35 cellular contexts compared by ENCODE assay signal in the genomic region with DNA sequence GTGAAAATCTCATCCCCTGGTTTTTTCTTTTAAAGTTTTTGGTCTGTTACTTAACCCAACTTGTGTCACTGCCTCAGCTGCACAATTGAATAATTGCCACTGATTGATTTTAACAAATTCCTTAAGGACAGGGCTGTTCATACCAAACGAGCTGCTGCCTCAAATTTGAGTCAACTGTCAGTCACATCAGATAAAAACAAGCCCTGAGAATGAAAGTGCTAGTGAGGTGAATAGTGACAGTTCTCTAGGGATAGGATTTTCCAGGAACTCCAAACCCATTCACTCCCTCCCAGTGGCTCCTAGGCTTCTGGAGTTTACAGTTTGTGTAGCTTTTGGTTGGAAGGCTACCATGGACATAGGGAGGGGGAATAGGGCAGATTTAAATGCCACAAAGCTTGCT.
"Had no signal": no experiment of that assay in that cellular context is flagged by ENCODE, and none has a peak within 500 bp of the region (broad histone marks: within the 10 kb centered on the region; RNA-seq: fewer than 3 reads in every experiment).

No MANE protein-coding gene starts in this region.

- H3K27me3 ChIP-seq: MG63 had no signal

- H3K9me3 ChIP-seq: MG63 had no signal

- H3K4me3 ChIP-seq: MG63 had no signal

- H3K4me2 ChIP-seq: KMS-11 had no signal

- H3K36me3 ChIP-seq: MG63 had no signal

- H3K27ac ChIP-seq: KMS-11 had no signal

- H3K9ac ChIP-seq: KMS-11 had no signal

- DNase-seq: Karpas-422, Kasumi-1, KG1, MG63, MM.1S, MV-4-11, NCI-H1048, NCI-H1092, NCI-H1092 treated with DMSO at 0.1 percent for 48 hours, NCI-H1105, NCI-H1105 treated with DMSO at 0.1 percent for 48 hours, NCI-H1417, NCI-H1417 treated with DMSO at 0.1 percent for 48 hours, NCI-H1436, NCI-H1436 treated with DMSO at 0.1 percent for 48 hours, NCI-H146, NCI-H1694, NCI-H1694 treated with DMSO at 0.1 percent for 48 hours, NCI-H187, NCI-H187 treated with DMSO at 0.1 percent for 48 hours, NCI-H1930, NCI-H2029 treated with DMSO at 0.1 percent for 48 hours, NCI-H2081, NCI-H2081 treated with DMSO at 0.1 percent for 48 hours, NCI-H2107, NCI-H2171, NCI-H2171 treated with DMSO at 0.1 percent for 48 hours, NCI-H2227 treated with DMSO at 0.1 percent for 48 hours, NCI-H226, NCI-H345, NCI-H446, NCI-H446 treated with DMSO at 0.1 percent for 48 hours, NCI-H510A, NCI-H510A treated with DMSO at 0.1 percent for 48 hours had no signal
